1 cellular context compared by ENCODE assay signal in genomic region chr9:137087409-137087925, GRCh38.
TF ChIP-seq lines count a peak whose summit lies in the region.

No MANE protein-coding gene starts in this region.

TF ChIP-seq in GM12891, 5 proteins besides CTCF, POLR2A, EP300 and RAD21 (continued from another document):
- TF ChIP-seq SPI1 (IDR thresholded peaks at IDR 0.05; ENCODE audit: low read depth, low read length), result no peak
- TF ChIP-seq POU2F2 (IDR thresholded peaks at IDR 0.05; ENCODE audit: low read depth, low read length), result no peak
